Comparison of ENCODE assay signal across 8 cellular contexts in the genomic region with DNA sequence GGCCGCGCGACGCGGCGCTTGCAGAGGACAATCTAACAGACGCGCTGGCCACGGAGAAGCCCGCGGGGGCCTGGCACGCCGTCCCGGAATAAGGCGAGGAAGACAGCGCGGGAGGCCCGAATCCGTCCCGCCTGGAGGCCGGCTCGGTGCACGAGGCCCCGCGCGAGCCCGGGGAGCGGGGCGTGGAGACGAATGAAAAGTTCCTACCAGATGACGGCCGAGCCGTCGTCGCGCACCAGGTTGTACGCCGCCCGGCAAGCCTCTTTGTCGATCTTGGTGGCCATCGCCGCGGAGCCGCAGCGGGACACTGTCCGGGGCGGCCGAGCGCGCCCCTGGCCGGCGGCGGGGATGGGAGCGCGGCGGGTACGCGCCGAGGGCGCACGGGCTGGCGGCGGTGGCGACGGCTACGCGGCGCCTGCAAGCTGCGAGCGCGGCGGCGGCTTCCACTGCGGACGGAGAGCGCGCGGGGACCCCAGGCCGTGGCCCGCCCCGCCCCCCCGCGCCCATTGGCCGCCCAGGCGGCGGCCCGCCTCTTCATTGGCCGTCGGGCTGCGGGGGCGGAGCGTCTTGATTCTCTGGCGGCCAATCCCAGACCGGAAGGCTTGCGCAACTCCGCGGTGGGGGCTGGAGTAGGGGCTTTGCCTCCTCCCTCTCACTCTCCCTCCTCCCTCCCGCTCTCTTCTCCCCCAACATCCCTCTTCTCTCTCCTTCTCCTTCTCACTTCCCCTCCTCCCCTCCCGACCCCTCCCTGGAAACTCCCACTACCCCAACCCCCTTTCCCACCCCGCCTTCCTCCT. TPM values are rescaled to one million over a fixed set of nuclear protein-coding genes. Genes with fewer than 3 reads are reported as not detected.
A peak's percentile ranks its signal among the peaks of the same experiment; 100 is the strongest.
DNase-seq lines count a peak whose midpoint lies in the region; ATAC-seq and TF ChIP-seq lines count a peak whose summit lies in the region.

A gene with protein sequence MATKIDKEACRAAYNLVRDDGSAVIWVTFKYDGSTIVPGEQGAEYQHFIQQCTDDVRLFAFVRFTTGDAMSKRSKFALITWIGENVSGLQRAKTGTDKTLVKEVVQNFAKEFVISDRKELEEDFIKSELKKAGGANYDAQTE (minus strand): TSS at position 448 of the 797 bp plus-strand sequence. CDS start 164 bp downstream, at position 284.

- TF ChIP-seq CTCF in C4-2B (conservative IDR thresholded peaks at IDR 0.05) (no peak), dorsolateral prefrontal cortex (IDR thresholded peaks at IDR 0.05 in 54 of 56, conservative IDR thresholded peaks at IDR 0.05 in 2 of 56; ENCODE audit: low read depth in 1 of 56, partially characterized antibody in 56 of 56) (peak in 6 of 56 donors; percentile 1 to 34 (median 10)), lower leg skin (IDR thresholded peaks at IDR 0.05) (no peak)

- H3K4me3 ChIP-seq in dorsolateral prefrontal cortex (peak within 1 kb of the TSS; percentile 62 to 95 (median 84)), lower leg skin (ENCODE audit: low read depth, poor library complexity, severe bottlenecking) (peak within 1 kb of the TSS; percentile 44)

- no peak for TF ChIP-seq POLR2A in lower leg skin (IDR thresholded peaks at IDR 0.05)

- peak within 1 kb of the TSS; percentile 72 for H3K27ac ChIP-seq in C4-2B
- peak within 1 kb of the TSS in 47 of 59 donors; percentile 4 to 86 (median 67) for H3K27ac ChIP-seq in dorsolateral prefrontal cortex

- 0 to 1% methylated on average over 67 to 75 of the region's 100 CpGs for WGBS in lower leg skin, 2 donors

- DNase-seq in NCI-H82 (lab: John Stamatoyannopoulos, UW) = peak; percentile 98
- DNase-seq in activated CD4-positive, alpha-beta T cell treated with anti-CD3 and anti-CD28 coated beads, Interleukin-2, amount 50 U/mL, for 48 hours = peak; percentile 96 to 97
- DNase-seq in dorsolateral prefrontal cortex = peak; percentile 88 to 98 (median 96)
- peak; percentile 95 to 99 for DNase-seq in lower leg skin (ENCODE audit: low spot score in 2 of 2)
- peak; percentile 97 for DNase-seq in stimulated activated CD4-positive, alpha-beta T cell treated with anti-CD3 and anti-CD28 coated beads, Interleukin-4, amount 100 ng/mL, for 4 hours

- ATAC-seq in GM19395 (IDR thresholded peaks at IDR 0.05; ENCODE audit: unreplicated experiment) (peak; percentile 75), HG03565 (IDR thresholded peaks at IDR 0.05; ENCODE audit: unreplicated experiment) (peak; percentile 66)

- intact Hi-C loops in dorsolateral prefrontal cortex (cut with DNase I) (loop anchor here in 1 of 2 donors (1.0 kb wide), 1 partner anchor 33 kb away; no protein-coding TSS in a partner anchor), lower leg skin (cut with DNase I; ENCODE audit: low total_unique reads) (no loop called here)

- no peaks in the 10 kb centered on the region for H3K27me3 ChIP-seq in dorsolateral prefrontal cortex

RNA-seq across cellular contexts. Expression of the gene that starts here (rescaled TPM):
- total RNA-seq in dorsolateral prefrontal cortex (100 to 1,000 TPM in 6 of 120 experiments, 10 to 100 TPM in 114; 43.3 to 111 (median 76.2) TPM), lower leg skin (10 to 100 TPM in 2 of 4 donors, 1 to 10 TPM in 2; 6.5 to 25.7 (median 9.8) TPM)

Comparison
In these comparisons a context has a peak if more than half of its experiments do, and no peak if none do; other contexts are left out.
1. Peak in every context shown above with its lines: DNase-seq, ATAC-seq, H3K4me3 ChIP-seq and H3K27ac ChIP-seq.